8 cellular contexts compared by ENCODE assay signal in the genomic region with DNA sequence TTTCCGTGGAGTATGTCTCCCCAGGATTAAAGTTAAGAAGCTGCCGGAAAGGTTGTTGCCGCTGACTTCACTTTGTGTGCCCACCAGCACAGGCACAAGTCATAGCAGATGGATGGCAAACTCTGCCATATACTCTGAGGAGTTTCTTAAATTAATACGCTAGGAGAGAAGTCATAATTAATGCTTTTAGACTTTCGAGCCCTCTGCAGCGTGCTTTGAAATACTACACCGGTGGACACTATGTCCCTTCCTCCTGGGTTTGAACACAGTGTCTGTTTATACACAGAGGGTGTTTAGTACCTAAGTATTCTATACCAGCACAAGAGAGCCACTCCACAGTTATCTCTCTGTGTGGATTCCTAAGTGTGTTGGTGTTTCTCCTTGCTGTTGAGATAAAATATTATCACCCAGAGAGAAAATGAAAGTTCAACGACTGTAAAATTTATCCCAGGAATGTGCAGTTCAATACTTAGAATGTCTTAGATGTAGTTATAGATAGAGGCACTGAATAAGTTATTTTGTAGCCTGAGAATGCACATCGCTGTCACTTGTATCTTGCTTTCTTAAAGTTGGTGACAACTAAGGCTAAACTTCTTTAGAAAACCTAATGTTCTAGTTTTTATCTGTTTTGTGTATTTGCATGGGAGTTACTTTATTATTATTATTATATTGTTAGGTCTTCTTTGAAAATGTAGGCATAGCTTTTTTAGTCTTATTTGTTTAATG. TPM values are rescaled to one million over a fixed set of nuclear protein-coding genes. Genes with fewer than 3 reads are reported as not detected.
DNase-seq lines count a peak whose midpoint lies in the region; ATAC-seq, FAIRE-seq and TF ChIP-seq lines count a peak whose summit lies in the region.

No MANE protein-coding gene starts in this region.

- H3K27ac ChIP-seq in DND-41 (ENCODE audit: low read length) (peak overlapping the region; percentile 92), astrocyte (ENCODE audit: low read depth, low read length) (peak overlapping the region; percentile 93), kidney (ENCODE audit: low read depth in 2 of 2, low read length in 2 of 2) (peak overlapping the region; percentile 95 to 99), stomach smooth muscle (ENCODE audit: low read length) (peak overlapping the region; percentile 97)

- H3K4me2 ChIP-seq in DND-41 (ENCODE audit: insufficient read depth, low read length) (peak overlapping the region; percentile 74), astrocyte (ENCODE audit: low read length) (peak overlapping the region; percentile 77)

- H3K79me2 ChIP-seq in DND-41 (ENCODE audit: insufficient read depth, low read length) = peaks cover 99% of the 10 kb centered on the region
- H3K79me2 ChIP-seq in astrocyte (ENCODE audit: insufficient read depth, low read length) = peaks cover 83% of the 10 kb centered on the region

- H3K9me3 Mint-ChIP-seq in astrocyte (ENCODE audit: unreplicated experiment) = no peaks in the 10 kb centered on the region

- peak overlapping the region; percentile 93 for H3K9ac ChIP-seq in DND-41 (ENCODE audit: low read depth, low read length)
- H3K9ac ChIP-seq in astrocyte (ENCODE audit: low read length) = peak overlapping the region; percentile 92
- peak overlapping the region; percentile 90 to 95 for H3K9ac ChIP-seq in kidney (ENCODE audit: low read length in 2 of 2)
- peak overlapping the region; percentile 97 for H3K9ac ChIP-seq in stomach smooth muscle (ENCODE audit: low read length in 2 of 2)

- peak; percentile 45 for DNase-seq in DND-41
- peak; percentile 75 for DNase-seq in NAMALWA (ENCODE audit: low spot score)
- DNase-seq in astrocyte (ENCODE audit: low read depth) = no peak
- DNase-seq in kidney = no peak
- DNase-seq in GM19238 (ENCODE audit: insufficient read length, low spot score) = no peak

- no peak for FAIRE-seq in astrocyte (lab: Jason Lieb, UNC)
- no peak for FAIRE-seq in kidney (lab: Jason Lieb, UNC)

- peaks cover 25% of the 10 kb centered on the region for H3K36me3 ChIP-seq in DND-41 (ENCODE audit: insufficient read depth, low read length)
- no peaks in the 10 kb centered on the region for H3K36me3 ChIP-seq in astrocyte (ENCODE audit: insufficient read depth, low read length)
- no peaks in the 10 kb centered on the region for H3K36me3 ChIP-seq in kidney (ENCODE audit: control insufficient read depth in 1 of 2, insufficient read depth in 2 of 2, low read length in 2 of 2)
- no peaks in the 10 kb centered on the region for H3K36me3 ChIP-seq in stomach smooth muscle (ENCODE audit: control insufficient read depth in 2 of 2, insufficient read depth in 2 of 2, low read length in 2 of 2)

- peak overlapping the region; percentile 96 for H3K27ac Mint-ChIP-seq in astrocyte (ENCODE audit: unreplicated experiment)

- peaks cover 33% of the 10 kb centered on the region for H3K4me1 Mint-ChIP-seq in astrocyte (ENCODE audit: low read depth, unreplicated experiment)

- no peaks in the 10 kb centered on the region for H3K27me3 ChIP-seq in DND-41 (ENCODE audit: insufficient read depth, low read length, poor library complexity)
- no peaks in the 10 kb centered on the region for H3K27me3 ChIP-seq in astrocyte (ENCODE audit: insufficient read depth, low read length)
- no peaks in the 10 kb centered on the region for H3K27me3 ChIP-seq in stomach smooth muscle (ENCODE audit: control insufficient read depth in 1 of 2, insufficient read depth in 2 of 2, low read length in 2 of 2)

- H3K9me3 ChIP-seq in DND-41 (ENCODE audit: insufficient read depth, low read length, severe bottlenecking) (no peaks in the 10 kb centered on the region), astrocyte (ENCODE audit: insufficient read depth, low read depth, low read length) (no peaks in the 10 kb centered on the region), kidney (ENCODE audit: control insufficient read depth in 1 of 2, low read length in 2 of 2) (no peaks in the 10 kb centered on the region), stomach smooth muscle (ENCODE audit: control insufficient read depth in 2 of 2, low read length in 2 of 2) (no peaks in the 10 kb centered on the region)

- no peaks in the 10 kb centered on the region for H3K27me3 Mint-ChIP-seq in astrocyte (ENCODE audit: low read depth, unreplicated experiment)

- H3K4me1 ChIP-seq in DND-41 (ENCODE audit: insufficient read depth, low read length) (peaks cover 82% of the 10 kb centered on the region), astrocyte (ENCODE audit: insufficient read depth, low read length) (peaks cover 28% of the 10 kb centered on the region), kidney (ENCODE audit: control insufficient read depth in 1 of 2, insufficient read depth in 1 of 2, low read depth in 1 of 2, low read length in 2 of 2) (peaks cover 12 to 18% of the 10 kb centered on the region in 2 donors), stomach smooth muscle (ENCODE audit: control insufficient read depth, insufficient read depth, low read length) (peaks cover 14% of the 10 kb centered on the region)

- H4K20me1 ChIP-seq in DND-41 (ENCODE audit: insufficient read depth, low read length) (peaks cover 52% of the 10 kb centered on the region), astrocyte (ENCODE audit: insufficient read depth, low read length) (peaks cover 17% of the 10 kb centered on the region)

- H3K36me3 Mint-ChIP-seq in astrocyte (ENCODE audit: low read depth, unreplicated experiment) = peaks cover 3% of the 10 kb centered on the region

- H3K4me3 ChIP-seq in DND-41 (ENCODE audit: low read depth in 1 of 2, low read length in 2 of 2) (peak overlapping the region; percentile 53 to 68), astrocyte (ENCODE audit: insufficient read depth, low read depth, low read length) (peak overlapping the region; percentile 90), kidney (ENCODE audit: low read length in 2 of 2) (peak overlapping the region; percentile 94 to 95), stomach smooth muscle (ENCODE audit: low read length in 2 of 2) (peak overlapping the region; percentile 83 to 95)

- intact Hi-C loops in kidney (cut with DNase I) = no loop called here

- ATAC-seq in DND-41 (ENCODE audit: insufficient read depth, low read depth) = peak; percentile 18
- ATAC-seq in GM18909 (IDR thresholded peaks at IDR 0.05; ENCODE audit: poor library complexity, unreplicated experiment) = no peak
- ATAC-seq in HG03571 (IDR thresholded peaks at IDR 0.05; ENCODE audit: unreplicated experiment) = no peak

- H2AFZ ChIP-seq in DND-41 (ENCODE audit: low read depth, low read length) (peak overlapping the region; percentile 15; the same call in 1 of the 2 replicates), astrocyte (ENCODE audit: low read depth, low read length) (no peak overlapping the region)

- H3K4me3 Mint-ChIP-seq in astrocyte (ENCODE audit: unreplicated experiment) = peak overlapping the region; percentile 99

- TF ChIP-seq CTCF in DND-41 (IDR thresholded peaks at IDR 0.05; ENCODE audit: borderline replicate concordance, extremely low read depth, low read length, poor library complexity, severe bottlenecking) (no peak), astrocyte (IDR thresholded peaks at IDR 0.05; ENCODE audit: insufficient read depth, low read depth, low read length) (no peak), kidney (IDR thresholded peaks at IDR 0.05; ENCODE audit: borderline replicate concordance, extremely low read depth, insufficient read depth) (no peak)

RNA-seq across cellular contexts. Expression of a gene that starts 1.6 kb away (rescaled TPM):
- total RNA-seq in astrocyte = 89.1 and 93.1 TPM in 2 replicates
- total RNA-seq in kidney = 167 TPM
- polyA plus RNA-seq in kidney (ENCODE audit: insufficient read depth, low read depth, low replicate concordance) = 22.0 TPM

Comparison
In these comparisons a context has a peak if more than half of its experiments do, and no peak if none do; other contexts are left out.
1. DNase-seq: peak in DND-41 (single experiment) and NAMALWA (single experiment); none in astrocyte (single experiment), kidney (single experiment) and GM19238 (single experiment).
2. Peak in every context shown above with its lines, with median percentiles within 50 percentile points of each other: H3K27ac ChIP-seq, H3K4me3 ChIP-seq and H3K9ac ChIP-seq.